In genomic region chr16:48997946-48998345, GRCh38 we compare ENCODE assay signal across 15 cellular contexts.
DNase-seq lines count a peak whose midpoint lies in the region; ATAC-seq and TF ChIP-seq lines count a peak whose summit lies in the region.
"Had no signal": no experiment of that assay in that cellular context is flagged by ENCODE, and none has a peak within 500 bp of the region (broad histone marks: within the 10 kb centered on the region; RNA-seq: fewer than 3 reads in every experiment).

No MANE protein-coding gene starts in this region.

- H3K4me1 ChIP-seq in hepatocyte (ENCODE audit: insufficient read depth) (peaks cover 13% of the 10 kb centered on the region), neuronal stem cell (ENCODE audit: control insufficient read depth in 2 of 2, insufficient read depth in 1 of 2, low read depth in 1 of 2, low read length in 2 of 2) (peaks cover 0 to 3% of the 10 kb centered on the region in 2 donors), transverse colon (no peaks in the 10 kb centered on the region), tibial artery (no peaks in the 10 kb centered on the region), right lobe of liver (no peaks in the 10 kb centered on the region)

- H3K4ac ChIP-seq in neuronal stem cell (ENCODE audit: low read length), result no peak overlapping the region

- H3K4me3 Mint-ChIP-seq in stimulated activated effector memory CD8-positive, alpha-beta T cell treated with anti-CD3 and anti-CD28 coated beads, Interleukin-12 subunit alpha, Interleukin-12 subunit beta, amount 100 ng/mL, for 72 hours, result no peak overlapping the region
- H3K4me3 Mint-ChIP-seq: CD4-positive, alpha-beta memory T cell had no signal

- H3K4me3 ChIP-seq in hepatocyte, result no peak overlapping the region
- H3K4me3 ChIP-seq in neuronal stem cell (ENCODE audit: low read length in 2 of 2), result no peak overlapping the region
- no peak overlapping the region for H3K4me3 ChIP-seq in transverse colon
- no peak overlapping the region for H3K4me3 ChIP-seq in tibial artery
- no peak overlapping the region for H3K4me3 ChIP-seq in right lobe of liver

- peaks cover 10% of the 10 kb centered on the region for H3K9me3 Mint-ChIP-seq in stimulated activated effector memory CD8-positive, alpha-beta T cell treated with anti-CD3 and anti-CD28 coated beads, Interleukin-12 subunit alpha, Interleukin-12 subunit beta, amount 100 ng/mL, for 72 hours

- peak overlapping the region; percentile 9 for H2AK5ac ChIP-seq in neuronal stem cell (ENCODE audit: low read depth, low read length)

- no peak for TF ChIP-seq EP300 in transverse colon (IDR thresholded peaks at IDR 0.05; ENCODE audit: low read depth)

- H2BK5ac ChIP-seq in neuronal stem cell (ENCODE audit: low read length), result no peak overlapping the region

- no peaks in the 10 kb centered on the region for H3K4me1 Mint-ChIP-seq in stimulated activated effector memory CD8-positive, alpha-beta T cell treated with anti-CD3 and anti-CD28 coated beads, Interleukin-12 subunit alpha, Interleukin-12 subunit beta, amount 100 ng/mL, for 72 hours
- H3K4me1 Mint-ChIP-seq: CD4-positive, alpha-beta memory T cell had no signal

- WGBS in hepatocyte (ENCODE audit: low lambda C conversion rate, missing lambda C conversion rate), result 89% methylated on average over 3 of the region's 3 CpGs
- WGBS in neuronal stem cell (ENCODE audit: extremely low coverage in 2 of 2, insufficient read length in 2 of 2, insufficient replicate concordance in 1 of 2), 2 donors, result no CpG with 5 or more reads among the region's 3 CpGs
- 38 to 81% methylated on average over 1 to 3 of the region's 3 CpGs for WGBS in transverse colon (ENCODE audit: low coverage in 1 of 2), 2 donors
- WGBS in right lobe of liver (ENCODE audit: insufficient coverage, low coverage, low lambda C conversion rate, missing lambda C conversion rate), result 68% methylated on average over 3 of the region's 3 CpGs

- no peaks in the 10 kb centered on the region for H3K79me2 ChIP-seq in hepatocyte

- peak overlapping the region; percentile 21 for H3K18ac ChIP-seq in neuronal stem cell (ENCODE audit: low read length)

- H3K4me2 ChIP-seq in hepatocyte (no peak overlapping the region), neuronal stem cell (ENCODE audit: insufficient read depth, low read length, poor library complexity, severe bottlenecking) (no peak overlapping the region)

- H4K20me1 ChIP-seq in hepatocyte (ENCODE audit: insufficient read depth, poor library complexity, severe bottlenecking), result no peaks in the 10 kb centered on the region

- H3K9me3 ChIP-seq in hepatocyte (ENCODE audit: low read depth), result no peaks in the 10 kb centered on the region
- no peaks in the 10 kb centered on the region for H3K9me3 ChIP-seq in neuronal stem cell (replicated peaks in 1 of 2; ENCODE audit: control insufficient read depth in 2 of 2, insufficient read depth in 1 of 2, low read depth in 1 of 2, low read length in 2 of 2)
- no peaks in the 10 kb centered on the region for H3K9me3 ChIP-seq in transverse colon
- no peaks in the 10 kb centered on the region for H3K9me3 ChIP-seq in tibial artery
- H3K9me3 ChIP-seq in right lobe of liver, result no peaks in the 10 kb centered on the region

- H3K23ac ChIP-seq in neuronal stem cell (ENCODE audit: low read depth, low read length, poor library complexity), result no peak overlapping the region

- peak overlapping the region; percentile 69 for H3K27ac ChIP-seq in hepatocyte
- H3K27ac ChIP-seq in neuronal stem cell (replicated peaks; ENCODE audit: low read length), result no peak overlapping the region
- peak overlapping the region in 3 of 4 donors; percentile 17 to 74 (median 23) for H3K27ac ChIP-seq in transverse colon
- H3K27ac ChIP-seq in tibial artery, result no peak overlapping the region
- no peak overlapping the region for H3K27ac ChIP-seq in right lobe of liver

- H2AFZ ChIP-seq in hepatocyte, result no peak overlapping the region
- H2AFZ ChIP-seq in neuronal stem cell (ENCODE audit: low read length), result no peak overlapping the region

- H3K9me2 ChIP-seq in hepatocyte (replicated peaks; ENCODE audit: insufficient read depth), result no peaks in the 10 kb centered on the region

- ATAC-seq in right lobe of liver, result no peak
- ATAC-seq in stimulated activated effector memory CD8-positive, alpha-beta T cell treated with anti-CD3 and anti-CD28 coated beads, Interleukin-12 subunit alpha, Interleukin-12 subunit beta, amount 100 ng/mL, for 72 hours, result no peak
- ATAC-seq: HCT116 had no signal

- H3K27ac Mint-ChIP-seq in stimulated activated effector memory CD8-positive, alpha-beta T cell treated with anti-CD3 and anti-CD28 coated beads, Interleukin-12 subunit alpha, Interleukin-12 subunit beta, amount 100 ng/mL, for 72 hours, result no peak overlapping the region

- H3K27me3 ChIP-seq in hepatocyte (no peaks in the 10 kb centered on the region), neuronal stem cell (ENCODE audit: control insufficient read depth in 3 of 3, insufficient read depth in 3 of 3, low read depth in 1 of 3, low read length in 3 of 3) (no peaks in the 10 kb centered on the region), transverse colon (no peaks in the 10 kb centered on the region), tibial artery (peaks cover 0 to 3% of the 10 kb centered on the region in 2 donors), right lobe of liver (no peaks in the 10 kb centered on the region)

- no peak overlapping the region for H3K14ac ChIP-seq in neuronal stem cell (ENCODE audit: low read length)

- TF ChIP-seq CTCF in hepatocyte (IDR thresholded peaks at IDR 0.05; ENCODE audit: poor library complexity), result no peak
- no peak for TF ChIP-seq CTCF in transverse colon (IDR thresholded peaks at IDR 0.05)
- no peak for TF ChIP-seq CTCF in tibial artery (IDR thresholded peaks at IDR 0.05)
- no peak for TF ChIP-seq CTCF in right lobe of liver (IDR thresholded peaks at IDR 0.05)

- H3K9ac ChIP-seq in neuronal stem cell (ENCODE audit: low read depth, low read length, poor library complexity), result no peak overlapping the region

- H3K79me1 ChIP-seq in neuronal stem cell (ENCODE audit: low read depth, low read length), result no peaks in the 10 kb centered on the region

- no peaks in the 10 kb centered on the region for H3K36me3 Mint-ChIP-seq in stimulated activated effector memory CD8-positive, alpha-beta T cell treated with anti-CD3 and anti-CD28 coated beads, Interleukin-12 subunit alpha, Interleukin-12 subunit beta, amount 100 ng/mL, for 72 hours
- H3K36me3 Mint-ChIP-seq: CD4-positive, alpha-beta memory T cell had no signal

- H3K36me3 ChIP-seq in hepatocyte (replicated peaks; ENCODE audit: insufficient read depth, low read depth), result no peaks in the 10 kb centered on the region
- H3K36me3 ChIP-seq in neuronal stem cell (replicated peaks in 1 of 2; ENCODE audit: control insufficient read depth in 2 of 2, insufficient read depth in 2 of 2, low read length in 2 of 2), result no peaks in the 10 kb centered on the region
- H3K36me3 ChIP-seq in transverse colon, result no peaks in the 10 kb centered on the region
- no peaks in the 10 kb centered on the region for H3K36me3 ChIP-seq in tibial artery
- H3K36me3 ChIP-seq in right lobe of liver, result no peaks in the 10 kb centered on the region

- in situ Hi-C loops in transverse colon (cut with MboI; ENCODE audit: low pct_ligation_motif_present in 1 of 4, low pct_unique_long_range_greater_than_20kb in 1 of 4, low sequenced_read_pairs in 3 of 4), result loop anchor here in 1 of 4 donors (10.0 kb wide), 1 partner anchor 187 kb away; no protein-coding TSS in a partner anchor

- intact Hi-C loops in transverse colon (cut with DNase I; ENCODE audit: low total_unique reads) (no loop called here), tibial artery (cut with DNase I; ENCODE audit: low total_unique reads) (no loop called here), right lobe of liver (cut with DNase I) (loop anchor here in 1 of 2 donors (10.0 kb wide), 1 partner anchor 357 kb away; no protein-coding TSS in a partner anchor)

- H2BK12ac ChIP-seq in neuronal stem cell (ENCODE audit: low read length), result no peak overlapping the region

- DNase-seq in hepatocyte (ENCODE audit: low spot score), result no peak
- DNase-seq in neuronal stem cell (ENCODE audit: low spot score), result no peak
- no peak for DNase-seq in transverse colon
- DNase-seq in tibial artery, result no peak
- no peak for DNase-seq in right lobe of liver
- no peak for DNase-seq in stimulated activated effector memory CD8-positive, alpha-beta T cell treated with anti-CD3 and anti-CD28 coated beads, Interleukin-12 subunit alpha, Interleukin-12 subunit beta, amount 100 ng/mL, for 72 hours (ENCODE audit: low spot score in 2 of 2)
- DNase-seq: C1 segment of cervical spinal cord; Calu3; CD4-positive, alpha-beta memory T cell; COR-L47; DMS53; DMS79 treated with DMSO at 0.1 percent for 48 hours; GF-D8; H7 had no signal

- H4K91ac ChIP-seq in neuronal stem cell (ENCODE audit: low read depth, low read length, poor library complexity), result no peak overlapping the region

- TF ChIP-seq POLR2A in transverse colon (IDR thresholded peaks at IDR 0.05) (no peak), right lobe of liver (IDR thresholded peaks at IDR 0.05) (no peak)

- H2BK15ac ChIP-seq in neuronal stem cell (ENCODE audit: low read length), result no peak overlapping the region

- no peak overlapping the region for H2BK120ac ChIP-seq in neuronal stem cell (ENCODE audit: low read depth, low read length)

- H4K8ac ChIP-seq in neuronal stem cell (ENCODE audit: low read depth, low read length), result no peak overlapping the region

Comparison
In these comparisons a context has a peak if more than half of its experiments do, and no peak if none do; other contexts are left out.
1. H3K27ac ChIP-seq: peak in hepatocyte (single experiment) and transverse colon (3 of 4); none in neuronal stem cell (single experiment), tibial artery (0 of 2) and right lobe of liver (0 of 3).